Comparison of ENCODE assay signal across 21 cellular contexts in the genomic region with DNA sequence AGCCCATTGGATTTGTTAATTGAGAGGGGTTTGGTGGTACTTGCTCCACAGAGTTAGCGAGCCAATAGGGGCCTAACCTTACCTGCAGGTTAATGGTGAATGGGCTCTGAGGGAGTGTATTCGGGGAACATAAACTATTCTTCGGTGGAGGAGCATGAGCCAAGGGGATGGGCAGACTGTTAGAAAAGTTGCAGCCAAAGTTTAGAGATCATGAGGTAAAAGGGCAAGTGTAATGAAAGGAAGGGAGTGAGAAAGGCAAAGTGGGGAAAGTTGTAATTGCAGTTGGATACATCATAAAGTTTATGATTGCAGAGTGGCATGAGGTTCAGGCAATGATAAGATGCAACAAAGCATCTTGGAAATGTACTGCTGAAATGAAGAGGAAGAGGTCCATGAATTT.
"Had no signal": no experiment of that assay in that cellular context is flagged by ENCODE, and none has a peak within 500 bp of the region (broad histone marks: within the 10 kb centered on the region; RNA-seq: fewer than 3 reads in every experiment).

No MANE protein-coding gene starts in this region.

- ATAC-seq: foreskin keratinocyte, gastroesophageal sphincter, heart left ventricle, lower lobe of right lung, mucosa of descending colon had no signal

- H3K4me3 Mint-ChIP-seq: immature natural killer cell, mesothelial cell of epicardium, naive B cell had no signal

- H3K27me3 ChIP-seq: esophagus muscularis mucosa, foreskin keratinocyte, gastroesophageal sphincter, heart left ventricle, hepatocyte had no signal

- H3K4me1 ChIP-seq: esophagus muscularis mucosa, foreskin keratinocyte, gastroesophageal sphincter, heart left ventricle, left ventricle myocardium inferior, lower lobe of right lung had no signal

- H3K36me3 Mint-ChIP-seq: immature natural killer cell, mesothelial cell of epicardium, naive B cell had no signal

- H3K27me3 Mint-ChIP-seq: naive B cell had no signal

- H3K36me3 ChIP-seq: esophagus muscularis mucosa, gastroesophageal sphincter, heart left ventricle, left ventricle myocardium inferior, lower lobe of right lung had no signal

- H3K4me1 Mint-ChIP-seq: immature natural killer cell, mesothelial cell of epicardium, naive B cell had no signal

- DNase-seq: dermis blood vessel endothelial cell; dorsolateral prefrontal cortex; effector CD4-positive, alpha-beta T cell; effector memory CD4-positive, alpha-beta T cell; foreskin keratinocyte; heart left ventricle; hypothalamus; immature natural killer cell; islet precursor cell; kidney; kidney glomerular epithelial cell; left ventricle myocardium inferior; lower lobe of right lung; mesenchymal stem cell; mucosa of descending colon; naive B cell had no signal

- H3K27ac ChIP-seq: coronary artery, dorsolateral prefrontal cortex, esophagus muscularis mucosa, foreskin keratinocyte, gastroesophageal sphincter, heart left ventricle, hepatocyte, left ventricle myocardium inferior, lower lobe of right lung had no signal

- H3K4me3 ChIP-seq: coronary artery, dorsolateral prefrontal cortex, esophagus muscularis mucosa, gastroesophageal sphincter, heart left ventricle, hepatocyte, left ventricle myocardium inferior, lower lobe of right lung, mucosa of descending colon had no signal

- H3K27ac Mint-ChIP-seq: immature natural killer cell, mesothelial cell of epicardium, naive B cell had no signal

- H3K9me3 ChIP-seq: esophagus muscularis mucosa, gastroesophageal sphincter, heart left ventricle, left ventricle myocardium inferior, lower lobe of right lung, mucosa of descending colon had no signal

- H3K9me3 Mint-ChIP-seq: mesothelial cell of epicardium had no signal
